ENCODE assay signal across 3 cellular contexts in genomic region chr14:24031331-24031730, GRCh38.
TF ChIP-seq lines count a peak whose summit lies in the region.

No MANE protein-coding gene starts in this region.

TF ChIP-seq in HEK293, 187 proteins besides CTCF, POLR2A, EP300 and RAD21:
- peak; percentile 79 for TF ChIP-seq ZNF146 (tag by site-specific recombination; IDR thresholded peaks at IDR 0.05)

TF ChIP-seq in K562, 482 proteins besides CTCF, POLR2A, EP300 and RAD21:
- peak; percentile 49 for TF ChIP-seq ZNF146 (CRISPR knock-in tag; IDR thresholded peaks at IDR 0.05; ENCODE audit: unreplicated experiment)

TF ChIP-seq in HepG2, 621 proteins besides CTCF, POLR2A, EP300 and RAD21:
- 0 out of 2 replicates have a peak, but pooled peaks have one; percentile 19 for TF ChIP-seq SKIL (CRISPR knock-in tag; IDR thresholded peaks at IDR 0.05; ENCODE audit: borderline replicate concordance)
- TF ChIP-seq HMG20A (CRISPR knock-in tag; IDR thresholded peaks at IDR 0.05; ENCODE audit: borderline replicate concordance), result peak; percentile 17; the same call in 1 of the 2 replicates
- TF ChIP-seq ZMYM3 (CRISPR knock-in tag; IDR thresholded peaks at IDR 0.05), result peak; percentile 59; the same call in 1 of the 2 replicates
- 0 out of 2 replicates have a peak, but pooled peaks have one; percentile 8 for TF ChIP-seq KDM1A (CRISPR knock-in tag; IDR thresholded peaks at IDR 0.05)
